ENCODE assay signal across 18 cellular contexts in the genomic region with DNA sequence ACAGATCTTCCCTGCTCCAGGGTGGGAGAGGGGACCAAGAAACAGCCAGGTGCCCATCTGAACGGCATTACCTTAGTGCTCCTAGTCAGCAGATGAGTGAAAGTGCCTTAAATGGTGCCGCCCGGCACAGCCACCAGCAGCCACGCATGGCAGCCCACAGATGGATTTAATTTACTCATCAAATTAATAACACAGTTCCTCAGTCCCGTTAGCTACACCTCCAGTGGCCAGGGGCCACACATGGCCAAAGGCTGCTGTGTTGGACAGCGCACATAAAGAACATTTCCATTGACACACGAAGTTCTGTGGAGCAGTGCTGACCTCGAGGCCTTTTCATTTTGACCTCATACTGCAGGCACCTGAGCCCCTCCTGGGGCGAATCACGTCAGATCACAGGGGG.
A peak's percentile ranks its signal among the peaks of the same experiment; 100 is the strongest.
DNase-seq lines count a peak whose midpoint lies in the region; ATAC-seq and TF ChIP-seq lines count a peak whose summit lies in the region.
"Had no signal": no experiment of that assay in that cellular context is flagged by ENCODE, and none has a peak within 500 bp of the region (broad histone marks: within the 10 kb centered on the region; RNA-seq: fewer than 3 reads in every experiment).

No MANE protein-coding gene starts in this region.

- H3K27ac ChIP-seq in H9 (ENCODE audit: insufficient read length, low read depth, low read length): no peak overlapping the region
- peak overlapping the region; percentile 47 for H3K27ac ChIP-seq in layer of hippocampus (ENCODE audit: low read depth, low read length)
- H3K27ac ChIP-seq in subcutaneous abdominal adipose tissue (ENCODE audit: low read depth, low read length): peak overlapping the region; percentile 85

- H2AK5ac ChIP-seq in H9 (ENCODE audit: insufficient read length, low read length): no peak overlapping the region

- H3K56ac ChIP-seq in H9 (ENCODE audit: insufficient read length, low read depth, low read length): no peak overlapping the region

- H3K4me1 Mint-ChIP-seq in H9 (peaks cover 21 to 26% of the 10 kb centered on the region in 2 experiments), Calu3 (ENCODE audit: low read depth, unreplicated experiment) (no peaks in the 10 kb centered on the region)
- H3K4me1 Mint-ChIP-seq in activated CD4-positive, alpha-beta T cell treated with anti-CD3 and anti-CD28 coated beads for 36 hours: no peaks in the 10 kb centered on the region
- peaks cover 5% of the 10 kb centered on the region for H3K4me1 Mint-ChIP-seq in activated CD8-positive, alpha-beta memory T cell treated with anti-CD3 and anti-CD28 coated beads, Interleukin-2, amount 10 ng/mL, durations not matched to agents 7 days and 5 days

- H3K9ac ChIP-seq in H9 (ENCODE audit: extremely low read depth, insufficient read length, low read length) (no peak overlapping the region), adipocyte (ENCODE audit: low read length) (peak overlapping the region; percentile 50), subcutaneous abdominal adipose tissue (ENCODE audit: low read length in 5 of 5) (peak overlapping the region in 2 of 5 donors; percentile 12 to 73)

- no peak for ATAC-seq in activated CD4-positive, alpha-beta T cell treated with anti-CD3 and anti-CD28 coated beads for 36 hours
- no peak for ATAC-seq in HG03159 (IDR thresholded peaks at IDR 0.05; ENCODE audit: unreplicated experiment)
- ATAC-seq in activated CD8-positive, alpha-beta memory T cell treated with anti-CD3 and anti-CD28 coated beads, Interleukin-2, amount 10 ng/mL, durations not matched to agents 7 days and 5 days: no peak
- ATAC-seq: GM12878; stimulated activated naive B cell treated with anti-CD40 and anti-IgM and Interleukin-4, amounts not matched to agents 10 μg/mL and 1 μg/mL and 100 μg/mL, for 72 hours had no signal

- no peaks in the 10 kb centered on the region for H3K9me3 ChIP-seq in H9 (ENCODE audit: control insufficient read depth, low read depth, low read length)
- no peaks in the 10 kb centered on the region for H3K9me3 ChIP-seq in adipocyte (ENCODE audit: control insufficient read depth, low read length)
- no peaks in the 10 kb centered on the region for H3K9me3 ChIP-seq in subcutaneous abdominal adipose tissue (ENCODE audit: control insufficient read depth in 5 of 5, low read length in 5 of 5)
- H3K9me3 ChIP-seq: spleen had no signal

- peak overlapping the region in 2 of 3 experiments; percentile 20 to 56; a peak in 5 of 7 replicates for H3K27ac Mint-ChIP-seq in H9
- H3K27ac Mint-ChIP-seq in activated CD4-positive, alpha-beta T cell treated with anti-CD3 and anti-CD28 coated beads for 36 hours: no peak overlapping the region
- H3K27ac Mint-ChIP-seq in Calu3 (ENCODE audit: unreplicated experiment): no peak overlapping the region
- H3K27ac Mint-ChIP-seq in activated CD8-positive, alpha-beta memory T cell treated with anti-CD3 and anti-CD28 coated beads, Interleukin-2, amount 10 ng/mL, durations not matched to agents 7 days and 5 days: no peak overlapping the region
- H3K27ac Mint-ChIP-seq: stimulated activated naive B cell treated with anti-CD40 and anti-IgM and Interleukin-4, amounts not matched to agents 10 μg/mL and 1 μg/mL and 100 μg/mL, for 72 hours had no signal

- H3K9me3 Mint-ChIP-seq in H9 (no peaks in the 10 kb centered on the region), Calu3 (ENCODE audit: low read depth, unreplicated experiment) (no peaks in the 10 kb centered on the region)
- H3K9me3 Mint-ChIP-seq in activated CD4-positive, alpha-beta T cell treated with anti-CD3 and anti-CD28 coated beads for 36 hours (ENCODE audit: low read depth): no peaks in the 10 kb centered on the region
- no peaks in the 10 kb centered on the region for H3K9me3 Mint-ChIP-seq in activated CD8-positive, alpha-beta memory T cell treated with anti-CD3 and anti-CD28 coated beads, Interleukin-2, amount 10 ng/mL, durations not matched to agents 7 days and 5 days (ENCODE audit: low read depth)
- H3K9me3 Mint-ChIP-seq: HFFc6; stimulated activated naive B cell treated with anti-CD40 and anti-IgM and Interleukin-4, amounts not matched to agents 10 μg/mL and 1 μg/mL and 100 μg/mL, for 72 hours had no signal

- H3K79me2 ChIP-seq in H9 (ENCODE audit: insufficient read depth, low read length): peaks cover 5% of the 10 kb centered on the region; the same call in 1 of the 2 replicates

- no TSS peak for BruUV-seq in Calu3 (replicated peaks; lab: Mats Ljungman, UMichigan)

- H3K27me3 Mint-ChIP-seq in H9 (ENCODE audit: low read depth): no peaks in the 10 kb centered on the region
- no peaks in the 10 kb centered on the region for H3K27me3 Mint-ChIP-seq in activated CD4-positive, alpha-beta T cell treated with anti-CD3 and anti-CD28 coated beads for 36 hours
- H3K27me3 Mint-ChIP-seq in Calu3 (ENCODE audit: unreplicated experiment): no peaks in the 10 kb centered on the region
- no peaks in the 10 kb centered on the region for H3K27me3 Mint-ChIP-seq in activated CD8-positive, alpha-beta memory T cell treated with anti-CD3 and anti-CD28 coated beads, Interleukin-2, amount 10 ng/mL, durations not matched to agents 7 days and 5 days
- H3K27me3 Mint-ChIP-seq: stimulated activated naive B cell treated with anti-CD40 and anti-IgM and Interleukin-4, amounts not matched to agents 10 μg/mL and 1 μg/mL and 100 μg/mL, for 72 hours had no signal

- no peak overlapping the region for H3T11ph ChIP-seq in H9 (ENCODE audit: low read length)

- H4K8ac ChIP-seq in H9 (replicated peaks; ENCODE audit: insufficient read length, low read depth, low read length): no peak overlapping the region

- POLR2A ChIA-PET in activated CD4-positive, alpha-beta T cell treated with anti-CD3 and anti-CD28 coated beads for 36 hours (lab: Charles Lee): no interaction called here

- no peak overlapping the region for H2BK5ac ChIP-seq in H9 (ENCODE audit: insufficient read length, low read length)

- H4K5ac ChIP-seq in H9 (ENCODE audit: insufficient read length, low read depth, low read length): no peak overlapping the region

- no peak overlapping the region for H3K23ac ChIP-seq in H9 (ENCODE audit: insufficient read length, low read depth, low read length)

- CTCF ChIA-PET in activated CD4-positive, alpha-beta T cell treated with anti-CD3 and anti-CD28 coated beads for 36 hours (lab: Charles Lee): no interaction called here
- CTCF ChIA-PET in Calu3 (lab: Charles Lee): no interaction called here
- CTCF ChIA-PET in activated CD8-positive, alpha-beta memory T cell treated with anti-CD3 and anti-CD28 coated beads, Interleukin-2, amount 10 ng/mL, durations not matched to agents 7 days and 5 days (lab: Charles Lee): interaction anchor here (1.2 kb wide), 2 partner anchors 13 to 119 kb away, joined by 3 to 4 read pairs; no protein-coding TSS in a partner anchor

- no peak overlapping the region for H3K4ac ChIP-seq in H9 (ENCODE audit: low read depth, low read length)

- H3K18ac ChIP-seq in H9 (ENCODE audit: insufficient read length, low read depth, low read length): no peak overlapping the region

- TF ChIP-seq CTCF in H9 (conservative IDR thresholded peaks at IDR 0.05): no peak
- no peak for TF ChIP-seq CTCF in Calu3 (IDR thresholded peaks at IDR 0.05; ENCODE audit: unreplicated experiment)

- H3K4me2 ChIP-seq in H9 (ENCODE audit: insufficient read depth, insufficient read length, low read length): no peak overlapping the region

- H2AFZ ChIP-seq in H9 (ENCODE audit: low read length): no peak overlapping the region

- no peak overlapping the region for H2BK12ac ChIP-seq in H9 (ENCODE audit: insufficient read length, low read depth, low read length)

- H3K27me3 ChIP-seq in H9 (ENCODE audit: insufficient read depth, low read length): no peaks in the 10 kb centered on the region
- no peaks in the 10 kb centered on the region for H3K27me3 ChIP-seq in adipocyte (replicated peaks; ENCODE audit: control insufficient read depth, insufficient read depth, low read length)
- no peaks in the 10 kb centered on the region for H3K27me3 ChIP-seq in layer of hippocampus (ENCODE audit: control insufficient read depth, insufficient read depth, low read length)
- no peaks in the 10 kb centered on the region for H3K27me3 ChIP-seq in subcutaneous abdominal adipose tissue (ENCODE audit: control insufficient read depth in 5 of 5, insufficient read depth in 4 of 5, low read length in 5 of 5)
- H3K27me3 ChIP-seq: spleen had no signal

- WGBS in H9 (ENCODE audit: extremely low coverage, insufficient read length, low lambda C conversion rate): no CpG with 5 or more reads among the region's 10 CpGs

- intact Hi-C loops in activated CD4-positive, alpha-beta T cell treated with anti-CD3 and anti-CD28 coated beads for 36 hours (cut with DNase I, micrococcal nuclease): no loop called here
- intact Hi-C loops in Calu3 (cut with micrococcal nuclease; ENCODE audit: unreplicated experiment): no loop called here

- H4K91ac ChIP-seq in H9 (ENCODE audit: insufficient read length, low read depth, low read length): no peak overlapping the region

- no peak overlapping the region for H2BK120ac ChIP-seq in H9 (ENCODE audit: low read depth, low read length, poor library complexity, severe bottlenecking)

- H3K4me1 ChIP-seq in H9 (ENCODE audit: insufficient read depth, low read length): no peaks in the 10 kb centered on the region
- peaks cover 51% of the 10 kb centered on the region for H3K4me1 ChIP-seq in adipocyte (ENCODE audit: control insufficient read depth, insufficient read depth, low read length)
- peaks cover 26 to 72% (median 61%) of the 10 kb centered on the region in 5 donors for H3K4me1 ChIP-seq in subcutaneous abdominal adipose tissue (ENCODE audit: control insufficient read depth in 5 of 5, insufficient read depth in 5 of 5, low read length in 5 of 5)

- H3K14ac ChIP-seq in H9 (ENCODE audit: insufficient read depth, low read length): no peak overlapping the region

- H3K36me3 ChIP-seq in adipocyte (ENCODE audit: control insufficient read depth, insufficient read depth, low read length, severe bottlenecking): peaks cover 5% of the 10 kb centered on the region
- H3K36me3 ChIP-seq in subcutaneous abdominal adipose tissue (ENCODE audit: control insufficient read depth in 5 of 5, insufficient read depth in 5 of 5, low read length in 5 of 5): peaks cover 0 to 16% (median 6%) of the 10 kb centered on the region in 5 donors

- no peak overlapping the region for H2BK20ac ChIP-seq in H9 (ENCODE audit: low read depth, low read length, poor library complexity, severe bottlenecking)

- no peaks in the 10 kb centered on the region for H3K79me1 ChIP-seq in H9 (ENCODE audit: insufficient read depth, low read depth, low read length, poor library complexity, severe bottlenecking)

- H3K36me3 Mint-ChIP-seq in H9 (ENCODE audit: insufficient read depth in 1 of 3, low read depth in 3 of 3): peaks cover 0 to 21% (median 20%) of the 10 kb centered on the region in 3 experiments; a peak in 5 of 7 replicates
- H3K36me3 Mint-ChIP-seq in activated CD4-positive, alpha-beta T cell treated with anti-CD3 and anti-CD28 coated beads for 36 hours (ENCODE audit: low read depth): peaks cover 5% of the 10 kb centered on the region
- peaks cover 12% of the 10 kb centered on the region for H3K36me3 Mint-ChIP-seq in Calu3 (ENCODE audit: insufficient read depth, unreplicated experiment)
- H3K36me3 Mint-ChIP-seq in activated CD8-positive, alpha-beta memory T cell treated with anti-CD3 and anti-CD28 coated beads, Interleukin-2, amount 10 ng/mL, durations not matched to agents 7 days and 5 days: no peaks in the 10 kb centered on the region

- H3K4me3 Mint-ChIP-seq in H9 (no peak overlapping the region), Calu3 (ENCODE audit: low read depth, unreplicated experiment) (no peak overlapping the region)
- H3K4me3 Mint-ChIP-seq in activated CD4-positive, alpha-beta T cell treated with anti-CD3 and anti-CD28 coated beads for 36 hours: no peak overlapping the region
- H3K4me3 Mint-ChIP-seq in activated CD8-positive, alpha-beta memory T cell treated with anti-CD3 and anti-CD28 coated beads, Interleukin-2, amount 10 ng/mL, durations not matched to agents 7 days and 5 days: no peak overlapping the region
- H3K4me3 Mint-ChIP-seq: HFFc6; stimulated activated naive B cell treated with anti-CD40 and anti-IgM and Interleukin-4, amounts not matched to agents 10 μg/mL and 1 μg/mL and 100 μg/mL, for 72 hours had no signal

- DNase-seq in H9: no peak
- DNase-seq in adipocyte (ENCODE audit: low read depth): no peak
- DNase-seq in activated CD4-positive, alpha-beta T cell treated with anti-CD3 and anti-CD28 coated beads for 36 hours: no peak
- no peak for DNase-seq in Calu3
- no peak for DNase-seq in activated CD8-positive, alpha-beta memory T cell treated with anti-CD3 and anti-CD28 coated beads, Interleukin-2, amount 10 ng/mL, durations not matched to agents 7 days and 5 days
- DNase-seq: activated CD8-positive, alpha-beta memory T cell treated with anti-CD3 and anti-CD28 coated beads for 24 hours; foreskin fibroblast; GDM1; HFFc6; left colon; NCI-H1436; spleen; stimulated activated naive B cell treated with anti-CD40 and anti-IgM and Interleukin-4, amounts not matched to agents 10 μg/mL and 1 μg/mL and 100 μg/mL, for 72 hours; T-helper 1 cell had no signal

- H3K23me2 ChIP-seq in H9 (ENCODE audit: insufficient read length, low read depth, low read length, poor library complexity, severe bottlenecking): no peaks in the 10 kb centered on the region

- no peaks in the 10 kb centered on the region for H4K20me1 ChIP-seq in H9 (ENCODE audit: control insufficient read depth, insufficient read depth, insufficient read length)

- no peak overlapping the region for H3K4me3 ChIP-seq in adipocyte (ENCODE audit: low read length)
- H3K4me3 ChIP-seq in subcutaneous abdominal adipose tissue (ENCODE audit: low read depth in 1 of 5, low read length in 5 of 5): peak overlapping the region in 2 of 5 donors; percentile 43 to 52
- H3K4me3 ChIP-seq: GM12878, spleen had no signal

- no peak overlapping the region for H2BK15ac ChIP-seq in H9 (ENCODE audit: low read depth, low read length)

Comparison
In these comparisons a context has a peak if more than half of its experiments do, and no peak if none do; other contexts are left out.
1. H3K27ac Mint-ChIP-seq: peak in H9 (2 of 3); none in activated CD4-positive, alpha-beta T cell treated with anti-CD3 and anti-CD28 coated beads for 36 hours (single experiment), Calu3 (single experiment) and activated CD8-positive, alpha-beta memory T cell treated with anti-CD3 and anti-CD28 coated beads, Interleukin-2, amount 10 ng/mL, durations not matched to agents 7 days and 5 days (single experiment).